17 cellular contexts compared by ENCODE assay signal in the genomic region with DNA sequence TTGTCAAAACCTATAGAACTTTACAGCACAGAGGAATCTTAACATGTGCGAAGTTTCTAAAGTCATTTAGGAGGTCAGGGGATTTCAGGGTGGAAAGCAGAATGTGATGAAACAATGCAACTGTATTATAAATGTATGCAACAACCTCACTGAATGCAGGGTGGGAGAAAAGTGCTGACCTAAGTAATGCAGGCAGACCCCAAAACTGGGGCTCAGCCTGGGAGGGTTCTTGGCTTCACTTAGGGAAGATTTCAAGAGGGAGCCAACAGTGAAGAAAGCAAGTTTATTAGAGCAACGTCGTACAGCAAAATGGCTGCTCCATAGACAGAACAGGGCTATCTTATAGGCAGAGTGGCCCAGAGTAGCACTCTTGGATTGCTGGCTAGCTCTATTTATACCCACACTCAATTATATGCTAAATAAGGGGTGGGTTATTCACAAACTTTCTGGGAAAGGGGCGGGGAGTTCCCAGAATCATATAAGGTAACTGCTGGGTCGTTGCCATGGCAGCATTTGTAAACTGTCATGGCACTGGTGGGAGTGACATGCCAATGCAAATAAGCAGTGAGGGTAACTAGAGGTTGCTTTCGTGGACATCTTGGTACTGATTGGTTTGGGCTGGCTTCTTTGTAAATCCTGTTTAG. TPM values are rescaled to one million over a fixed set of nuclear protein-coding genes. Genes with fewer than 3 reads are reported as not detected.
DNase-seq lines count a peak whose midpoint lies in the region; ATAC-seq and TF ChIP-seq lines count a peak whose summit lies in the region.
"Had no signal": no experiment of that assay in that cellular context is flagged by ENCODE, and none has a peak within 500 bp of the region (broad histone marks: within the 10 kb centered on the region; RNA-seq: fewer than 3 reads in every experiment).

No MANE protein-coding gene starts in this region.

- no peak overlapping the region for H2AFZ ChIP-seq in SK-N-SH (ENCODE audit: low read depth)

- H3K9me3 ChIP-seq in SK-N-SH = no peaks in the 10 kb centered on the region
- H3K9me3 ChIP-seq: gastrocnemius medialis, neutrophil, upper lobe of left lung had no signal

- TF ChIP-seq EP300 in SK-N-SH (IDR thresholded peaks at IDR 0.05; ENCODE audit: borderline replicate concordance in 1 of 2, low read depth in 1 of 2, low read length in 1 of 2) = no peak

- 57% methylated on average over 6 of the region's 6 CpGs for WGBS in SK-N-SH (ENCODE audit: low lambda C conversion rate)

- no peak overlapping the region for H3K9ac ChIP-seq in SK-N-SH

- ATAC-seq in SK-N-SH treated with all-trans-retinoic acid at 6 μM for 48 hours (peak; percentile 47; the same call in 2 of the 3 replicates), omental fat pad (ENCODE audit: low FRiP score) (peak; percentile 86)
- ATAC-seq: gastrocnemius medialis, T-helper 17 cell had no signal

- DNase-seq in SK-N-SH = no peak
- DNase-seq in OCI-M1 (lab: John Stamatoyannopoulos, UW) = peak; percentile 70
- DNase-seq in fibroblast of villous mesenchyme (ENCODE audit: low read depth) = peak; percentile 20
- DNase-seq in omental fat pad (ENCODE audit: low spot score) = no peak
- DNase-seq in mucosa of gallbladder (ENCODE audit: low spot score) = no peak
- no peak for DNase-seq in GM19238 (ENCODE audit: insufficient read length, low spot score)
- no peak for DNase-seq in amniotic stem cell (lab: John Stamatoyannopoulos, UW)
- DNase-seq: activated CD4-positive, alpha-beta memory T cell treated with anti-CD3 and anti-CD28 coated beads, Interleukin-2, amount 10 ng/mL, durations not matched to agents 7 days and 5 days; activated naive CD4-positive, alpha-beta T cell treated with anti-CD3 and anti-CD28 coated beads for 36 hours; cortex of kidney; gastrocnemius medialis; HFFc6; NCI-H1694; T-helper 17 cell; upper lobe of left lung had no signal

- no peak overlapping the region for H3K4me3 ChIP-seq in SK-N-SH (ENCODE audit: low read depth in 2 of 2, low read length in 1 of 2)
- H3K4me3 ChIP-seq in fibroblast of villous mesenchyme (ENCODE audit: low read depth, low read length) = no peak overlapping the region
- H3K4me3 ChIP-seq: gastrocnemius medialis, upper lobe of left lung had no signal

- no peaks in the 10 kb centered on the region; the same call in 1 of the 2 replicates for H3K27me3 ChIP-seq in SK-N-SH (ENCODE audit: insufficient read depth)
- H3K27me3 ChIP-seq: gastrocnemius medialis, upper lobe of left lung had no signal

- H3F3A ChIP-seq in SK-N-SH (replicated peaks; ENCODE audit: insufficient read depth) = no peaks in the 10 kb centered on the region

- POLR2A ChIA-PET in SK-N-SH (lab: Yijun Ruan, JAX) = no interaction called here

- H3K4me2 ChIP-seq in SK-N-SH = no peak overlapping the region

- no peaks in the 10 kb centered on the region for H3K4me1 ChIP-seq in SK-N-SH (ENCODE audit: control insufficient read depth in 1 of 2, insufficient read depth in 2 of 2, low read depth in 1 of 2, low read length in 1 of 2)
- H3K4me1 ChIP-seq: upper lobe of left lung had no signal

- CTCF ChIA-PET in SK-N-SH (lab: Yijun Ruan, JAX) = interaction anchor here (1.5 kb wide), 1 partner anchor 28 kb away, joined by 3 read pairs; no protein-coding TSS in a partner anchor

- TF ChIP-seq CTCF in SK-N-SH (IDR thresholded peaks at IDR 0.05) = no peak
- TF ChIP-seq CTCF in fibroblast of villous mesenchyme (IDR thresholded peaks at IDR 0.05; ENCODE audit: insufficient read depth, low read depth, low read length) = no peak
- no peak for TF ChIP-seq CTCF in omental fat pad (IDR thresholded peaks at IDR 0.05)

- H4K20me1 ChIP-seq in SK-N-SH (ENCODE audit: insufficient read depth) = no peaks in the 10 kb centered on the region

- no peaks in the 10 kb centered on the region for H3K9me2 ChIP-seq in SK-N-SH

- no peaks in the 10 kb centered on the region for H3K36me3 ChIP-seq in SK-N-SH (replicated peaks in 1 of 2; ENCODE audit: control insufficient read depth in 1 of 2, insufficient read depth in 2 of 2, low read length in 1 of 2)
- H3K36me3 ChIP-seq: gastrocnemius medialis, neutrophil, upper lobe of left lung had no signal

- no peak overlapping the region for H3K27ac ChIP-seq in SK-N-SH (ENCODE audit: low read depth in 2 of 2, low read length in 1 of 2)
- H3K27ac ChIP-seq: gastrocnemius medialis, neutrophil, upper lobe of left lung had no signal

- no peak for TF ChIP-seq RAD21 in SK-N-SH (IDR thresholded peaks at IDR 0.05; ENCODE audit: low read length)

- H3K79me2 ChIP-seq in SK-N-SH (ENCODE audit: insufficient read depth) = no peaks in the 10 kb centered on the region

TF ChIP-seq in SK-N-SH treated with all-trans-retinoic acid at 6 μM for 48 hours, 23 proteins besides CTCF, POLR2A, EP300 and RAD21:
- TF ChIP-seq, protein P1, sequence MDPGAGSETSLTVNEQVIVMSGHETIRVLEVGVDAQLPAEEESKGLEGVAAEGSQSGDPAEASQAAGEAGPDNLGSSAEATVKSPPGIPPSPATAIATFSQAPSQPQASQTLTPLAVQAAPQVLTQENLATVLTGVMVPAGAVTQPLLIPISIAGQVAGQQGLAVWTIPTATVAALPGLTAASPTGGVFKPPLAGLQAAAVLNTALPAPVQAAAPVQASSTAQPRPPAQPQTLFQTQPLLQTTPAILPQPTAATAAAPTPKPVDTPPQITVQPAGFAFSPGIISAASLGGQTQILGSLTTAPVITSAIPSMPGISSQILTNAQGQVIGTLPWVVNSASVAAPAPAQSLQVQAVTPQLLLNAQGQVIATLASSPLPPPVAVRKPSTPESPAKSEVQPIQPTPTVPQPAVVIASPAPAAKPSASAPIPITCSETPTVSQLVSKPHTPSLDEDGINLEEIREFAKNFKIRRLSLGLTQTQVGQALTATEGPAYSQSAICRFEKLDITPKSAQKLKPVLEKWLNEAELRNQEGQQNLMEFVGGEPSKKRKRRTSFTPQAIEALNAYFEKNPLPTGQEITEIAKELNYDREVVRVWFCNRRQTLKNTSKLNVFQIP (CRISPR knock-in tag; IDR thresholded peaks at IDR 0.05; ENCODE audit: borderline replicate concordance, low read depth) = no peak
- no peak for TF ChIP-seq ZC3H10 (CRISPR knock-in tag; IDR thresholded peaks at IDR 0.05)
- TF ChIP-seq, protein P2, sequence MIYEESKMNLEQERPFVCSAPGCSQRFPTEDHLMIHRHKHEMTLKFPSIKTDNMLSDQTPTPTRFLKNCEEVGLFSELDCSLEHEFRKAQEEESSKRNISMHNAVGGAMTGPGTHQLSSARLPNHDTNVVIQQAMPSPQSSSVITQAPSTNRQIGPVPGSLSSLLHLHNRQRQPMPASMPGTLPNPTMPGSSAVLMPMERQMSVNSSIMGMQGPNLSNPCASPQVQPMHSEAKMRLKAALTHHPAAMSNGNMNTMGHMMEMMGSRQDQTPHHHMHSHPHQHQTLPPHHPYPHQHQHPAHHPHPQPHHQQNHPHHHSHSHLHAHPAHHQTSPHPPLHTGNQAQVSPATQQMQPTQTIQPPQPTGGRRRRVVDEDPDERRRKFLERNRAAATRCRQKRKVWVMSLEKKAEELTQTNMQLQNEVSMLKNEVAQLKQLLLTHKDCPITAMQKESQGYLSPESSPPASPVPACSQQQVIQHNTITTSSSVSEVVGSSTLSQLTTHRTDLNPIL (CRISPR knock-in tag; IDR thresholded peaks at IDR 0.05; ENCODE audit: low read depth) = no peak
- no peak for TF ChIP-seq ZNF8 (CRISPR knock-in tag; IDR thresholded peaks at IDR 0.05)

TF ChIP-seq in SK-N-SH, 30 proteins besides CTCF, POLR2A, EP300 and RAD21:
- TF ChIP-seq TEAD4 (IDR thresholded peaks at IDR 0.05; ENCODE audit: borderline replicate concordance, insufficient read depth) (no peak), RCOR1 (IDR thresholded peaks at IDR 0.05; ENCODE audit: low read length) (no peak), GABPA (IDR thresholded peaks at IDR 0.05; ENCODE audit: low read depth) (no peak), GATA2 (CRISPR knock-in tag; IDR thresholded peaks at IDR 0.05) (no peak), NRF1 (IDR thresholded peaks at IDR 0.05; ENCODE audit: low read depth, low read length) (no peak), JUND (IDR thresholded peaks at IDR 0.05) (no peak)
- TF ChIP-seq, protein P3, sequence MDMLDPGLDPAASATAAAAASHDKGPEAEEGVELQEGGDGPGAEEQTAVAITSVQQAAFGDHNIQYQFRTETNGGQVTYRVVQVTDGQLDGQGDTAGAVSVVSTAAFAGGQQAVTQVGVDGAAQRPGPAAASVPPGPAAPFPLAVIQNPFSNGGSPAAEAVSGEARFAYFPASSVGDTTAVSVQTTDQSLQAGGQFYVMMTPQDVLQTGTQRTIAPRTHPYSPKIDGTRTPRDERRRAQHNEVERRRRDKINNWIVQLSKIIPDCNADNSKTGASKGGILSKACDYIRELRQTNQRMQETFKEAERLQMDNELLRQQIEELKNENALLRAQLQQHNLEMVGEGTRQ (IDR thresholded peaks at IDR 0.05; ENCODE audit: borderline replicate concordance, low read depth, low read length) = no peak

RNA-seq across cellular contexts. Expression of a gene that starts 14.2 kb away (rescaled TPM):
- 1.5 TPM in 2 replicates for polyA plus RNA-seq in SK-N-SH (2012; rRNA removed)
- 0.91 and 1.3 TPM in 2 replicates for polyA plus RNA-seq in SK-N-SH (2012; cell fraction: cytosol; rRNA removed)
- 4.4 and 5.9 TPM in 2 replicates for polyA plus RNA-seq in SK-N-SH (2012; cell fraction: nucleus; rRNA removed)
- total RNA-seq in fibroblast of villous mesenchyme (4.7 and 6.1 TPM in 2 replicates), omental fat pad (1 to 10 TPM; 2.2 to 6.8 (median 4.9) TPM), mucosa of gallbladder (12.1 TPM)

RNA-seq across cellular contexts. Expression of a gene that starts 23.2 kb away (rescaled TPM):
- polyA plus RNA-seq in SK-N-SH (2012; rRNA removed) = 0.05 and 0.11 TPM in 2 replicates
- polyA plus RNA-seq in SK-N-SH (2012; cell fraction: cytosol; rRNA removed) = 0.09 and 0.24 TPM in 2 replicates
- 0.02 and 0.06 TPM in 2 replicates for polyA plus RNA-seq in SK-N-SH (2012; cell fraction: nucleus; rRNA removed)
- total RNA-seq in fibroblast of villous mesenchyme (under 0.01 TPM in 1 of 2 replicates, not detected in the other), omental fat pad (not detected), mucosa of gallbladder (not detected)
- total RNA-seq: activated CD4-positive, alpha-beta memory T cell treated with anti-CD3 and anti-CD28 coated beads, Interleukin-2, amount 10 ng/mL, durations not matched to agents 7 days and 5 days; activated naive CD4-positive, alpha-beta T cell treated with anti-CD3 and anti-CD28 coated beads for 36 hours had no signal

RNA-seq across cellular contexts. Expression of a gene that starts 59.1 kb away (rescaled TPM):
- 2,077 and 2,311 TPM in 2 replicates for polyA plus RNA-seq in SK-N-SH (2012; rRNA removed)
- 2,462 and 2,641 TPM in 2 replicates for polyA plus RNA-seq in SK-N-SH (2012; cell fraction: cytosol; rRNA removed)
- 576 and 604 TPM in 2 replicates for polyA plus RNA-seq in SK-N-SH (2012; cell fraction: nucleus; rRNA removed)
- 409 and 739 TPM in 2 replicates for total RNA-seq in fibroblast of villous mesenchyme
- 1,000 to 10,000 TPM in 1 of 4 donors, 100 to 1,000 TPM in 3; 796 to 1,017 (median 855) TPM for total RNA-seq in omental fat pad
- total RNA-seq in mucosa of gallbladder = 975 TPM

Comparison
In these comparisons a context has a peak if more than half of its experiments do, and no peak if none do; other contexts are left out.
1. DNase-seq: peak in OCI-M1 (single experiment) and fibroblast of villous mesenchyme (single experiment); none in SK-N-SH (single experiment), omental fat pad (single experiment), mucosa of gallbladder (single experiment), GM19238 (single experiment) and amniotic stem cell (single experiment).